Comparison of ENCODE assay signal across 8 cellular contexts in the genomic region with DNA sequence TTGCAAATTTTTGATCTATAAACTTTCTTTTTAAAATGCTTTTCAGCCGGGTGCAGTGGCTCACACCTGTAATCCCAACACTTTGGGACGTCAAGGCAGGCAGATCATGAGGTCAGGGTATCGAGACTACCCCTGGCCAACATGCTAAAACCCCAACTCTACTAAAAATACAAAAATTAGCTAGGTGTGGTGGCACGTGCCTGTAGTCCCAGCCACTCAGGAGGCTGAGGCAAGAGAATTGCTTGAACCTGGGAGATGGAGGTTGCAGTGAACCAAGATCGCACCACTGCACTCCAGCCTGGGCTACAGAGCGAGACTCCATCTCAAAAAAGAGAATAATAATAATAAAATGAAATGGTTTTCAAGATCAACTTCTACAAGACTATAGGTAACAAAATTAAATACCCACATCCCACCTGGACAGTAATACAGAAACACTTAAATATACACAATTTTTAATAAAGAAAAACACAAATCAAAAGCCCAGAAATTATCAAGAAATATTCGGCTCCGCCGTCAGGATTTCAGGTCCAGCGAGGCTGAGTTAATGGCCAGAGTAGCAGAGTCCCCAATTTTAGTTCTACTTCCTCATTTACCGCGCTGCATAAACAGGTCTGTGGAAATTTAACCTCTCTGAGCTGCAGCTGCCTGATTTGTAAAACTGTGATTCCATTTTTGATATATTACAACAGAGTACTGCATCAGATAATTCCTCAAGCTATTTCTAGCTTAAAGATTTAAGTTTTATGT. TPM values are rescaled to one million over a fixed set of nuclear protein-coding genes. Genes with fewer than 3 reads are reported as not detected.
A peak's percentile ranks its signal among the peaks of the same experiment; 100 is the strongest.
DNase-seq lines count a peak whose midpoint lies in the region; ATAC-seq, FAIRE-seq and TF ChIP-seq lines count a peak whose summit lies in the region.

No MANE protein-coding gene starts in this region.

- dilution Hi-C loops in mammary epithelial cell (cut with HindIII; ENCODE audit: low sequenced_read_pairs): no loop called here

- TF ChIP-seq POLR2A in gastroesophageal sphincter (IDR thresholded peaks at IDR 0.05): no peak

- 83% methylated on average over 12 of the region's 12 CpGs for WGBS in mammary epithelial cell (ENCODE audit: low coverage, missing lambda C conversion rate)
- 74 to 80% (median 76%) methylated on average over 12 of the region's 12 CpGs for WGBS in small intestine, 3 donors
- 78 to 80% methylated on average over 10 to 12 of the region's 12 CpGs for WGBS in gastroesophageal sphincter (ENCODE audit: low coverage in 1 of 2), 2 donors

- TF ChIP-seq CTCF in HL-60 (IDR thresholded peaks at IDR 0.05; ENCODE audit: insufficient read depth, low read length) (no peak), mammary epithelial cell (conservative IDR thresholded peaks at IDR 0.05 in 1 of 2, IDR thresholded peaks at IDR 0.05 in 1 of 2; ENCODE audit: extremely low read depth in 1 of 2, insufficient read depth in 1 of 2, low read depth in 1 of 2, low read length in 2 of 2) (no peak), upper lobe of right lung (IDR thresholded peaks at IDR 0.05) (no peak), gastroesophageal sphincter (IDR thresholded peaks at IDR 0.05) (no peak)

- no peaks in the 10 kb centered on the region for H3K27me3 Mint-ChIP-seq in activated naive CD4-positive, alpha-beta T cell treated with anti-CD3 and anti-CD28 coated beads, Interleukin-2, amount 50 U/mL, for 24 hours

- H3K4me3 Mint-ChIP-seq in activated naive CD4-positive, alpha-beta T cell treated with anti-CD3 and anti-CD28 coated beads, Interleukin-2, amount 50 U/mL, for 24 hours: peak overlapping the region; percentile 68

- peaks cover 83% of the 10 kb centered on the region for H3K4me1 Mint-ChIP-seq in activated naive CD4-positive, alpha-beta T cell treated with anti-CD3 and anti-CD28 coated beads, Interleukin-2, amount 50 U/mL, for 24 hours

- no peak for ATAC-seq in upper lobe of right lung
- ATAC-seq in gastroesophageal sphincter: no peak
- ATAC-seq in HG02840 (IDR thresholded peaks at IDR 0.05; ENCODE audit: low FRiP score, unreplicated experiment): no peak

- DNase-seq in activated naive CD4-positive, alpha-beta T cell treated with Interleukin-2 at 50 U/mL for 16 hours: no peak
- DNase-seq in HL-60 (ENCODE audit: low read depth in 1 of 2, low spot score in 1 of 2): peak; percentile 30 to 43
- no peak for DNase-seq in mammary epithelial cell
- no peak for DNase-seq in upper lobe of right lung
- no peak for DNase-seq in small intestine

- H3K4me1 ChIP-seq in mammary epithelial cell (ENCODE audit: insufficient read depth, low read length): peaks cover 21% of the 10 kb centered on the region
- H3K4me1 ChIP-seq in upper lobe of right lung: peaks cover 74% of the 10 kb centered on the region
- peaks cover 2 to 12% of the 10 kb centered on the region in 2 donors for H3K4me1 ChIP-seq in small intestine (ENCODE audit: control insufficient read depth in 2 of 2, insufficient read depth in 1 of 2, low read depth in 1 of 2, low read length in 1 of 2)
- H3K4me1 ChIP-seq in gastroesophageal sphincter: peaks cover 2 to 86% (median 21%) of the 10 kb centered on the region in 3 donors

- H3K27ac Mint-ChIP-seq in activated naive CD4-positive, alpha-beta T cell treated with anti-CD3 and anti-CD28 coated beads, Interleukin-2, amount 50 U/mL, for 24 hours: peak overlapping the region; percentile 30

- TF ChIP-seq EP300 in gastroesophageal sphincter (IDR thresholded peaks at IDR 0.05): no peak

- H3K4me2 ChIP-seq in mammary epithelial cell (ENCODE audit: insufficient read depth, low read depth, low read length): peak overlapping the region; percentile 52

- peaks cover 81% of the 10 kb centered on the region for H3K79me2 ChIP-seq in mammary epithelial cell (ENCODE audit: insufficient read depth, low read length)

- no TSS peak for BruUV-seq in mammary epithelial cell (replicated peaks; lab: Mats Ljungman, UMichigan)

- no peaks in the 10 kb centered on the region for H4K20me1 ChIP-seq in mammary epithelial cell (ENCODE audit: insufficient read depth, low read length)

- H3K9ac ChIP-seq in mammary epithelial cell (ENCODE audit: insufficient read depth, low read length): no peak overlapping the region

- no peaks in the 10 kb centered on the region for H3K9me3 Mint-ChIP-seq in activated naive CD4-positive, alpha-beta T cell treated with anti-CD3 and anti-CD28 coated beads, Interleukin-2, amount 50 U/mL, for 24 hours

- H3K9me3 ChIP-seq in mammary epithelial cell (replicated peaks; ENCODE audit: insufficient read depth, low read length): no peaks in the 10 kb centered on the region
- no peaks in the 10 kb centered on the region for H3K9me3 ChIP-seq in upper lobe of right lung
- no peaks in the 10 kb centered on the region for H3K9me3 ChIP-seq in small intestine (ENCODE audit: control insufficient read depth, low read depth)
- H3K9me3 ChIP-seq in gastroesophageal sphincter: no peaks in the 10 kb centered on the region

- H3K4me3 ChIP-seq in HL-60 (replicated peaks; ENCODE audit: insufficient read depth, low read length) (no peak overlapping the region), mammary epithelial cell (replicated peaks in 1 of 3; ENCODE audit: insufficient read depth in 1 of 3, low read depth in 2 of 3, low read length in 3 of 3) (peak overlapping the region in 1 of 3 experiments; percentile 23), upper lobe of right lung (peak overlapping the region; percentile 11), small intestine (ENCODE audit: low read depth in 1 of 2, low read length in 2 of 2) (no peak overlapping the region), gastroesophageal sphincter (peak overlapping the region in 1 of 2 donors; percentile 96)

- peaks cover 21% of the 10 kb centered on the region for H3K36me3 Mint-ChIP-seq in activated naive CD4-positive, alpha-beta T cell treated with anti-CD3 and anti-CD28 coated beads, Interleukin-2, amount 50 U/mL, for 24 hours

- no peak for FAIRE-seq in small intestine (lab: Jason Lieb, UNC)

- in situ Hi-C loops in mammary epithelial cell (cut with MboI; ENCODE audit: low sequenced_read_pairs in 2 of 2): no loop called here

- H3K27ac ChIP-seq in HL-60 (replicated peaks) (no peak overlapping the region), mammary epithelial cell (ENCODE audit: insufficient read depth, low read depth, low read length) (no peak overlapping the region), upper lobe of right lung (no peak overlapping the region), small intestine (ENCODE audit: low read depth in 1 of 2, low read length in 1 of 2) (no peak overlapping the region), gastroesophageal sphincter (no peak overlapping the region)

- CTCF ChIA-PET in mammary epithelial cell (lab: Charles Lee; ENCODE audit: low non-redundant PET): no interaction called here

- intact Hi-C loops in mammary epithelial cell (cut with micrococcal nuclease) (no loop called here), upper lobe of right lung (cut with DNase I) (no loop called here)

- H3K36me3 ChIP-seq in mammary epithelial cell (ENCODE audit: insufficient read depth, low read length) (peaks cover 16% of the 10 kb centered on the region), upper lobe of right lung (peaks cover 30% of the 10 kb centered on the region), small intestine (ENCODE audit: control insufficient read depth in 2 of 2, insufficient read depth in 2 of 2, low read length in 2 of 2) (peaks cover 5 to 7% of the 10 kb centered on the region in 2 donors), gastroesophageal sphincter (peaks cover 0 to 25% of the 10 kb centered on the region in 2 donors)

- no peak overlapping the region for H2AFZ ChIP-seq in mammary epithelial cell (ENCODE audit: low read depth, low read length)

- H3K27me3 ChIP-seq in HL-60 (ENCODE audit: insufficient read depth, poor library complexity, severe bottlenecking) (no peaks in the 10 kb centered on the region), mammary epithelial cell (ENCODE audit: insufficient read depth, low read length) (no peaks in the 10 kb centered on the region), upper lobe of right lung (no peaks in the 10 kb centered on the region), small intestine (ENCODE audit: control insufficient read depth in 2 of 2, insufficient read depth in 2 of 2, low read length in 2 of 2) (no peaks in the 10 kb centered on the region), gastroesophageal sphincter (no peaks in the 10 kb centered on the region)

RNA-seq across cellular contexts. Expression of gene TUT7, which starts 4.0 kb away (rescaled TPM):
- total RNA-seq in mammary epithelial cell (10 to 100 TPM; 33.8 to 36.4 TPM), upper lobe of right lung (34.1 TPM), gastroesophageal sphincter (10 to 100 TPM; 21.5 to 50.6 (median 29.6) TPM)
- polyA plus RNA-seq in mammary epithelial cell (18.9 TPM), small intestine (10 to 100 TPM; 11.1 to 28.6 (median 17.8) TPM)
- polyA minus RNA-seq in mammary epithelial cell: 34.2 TPM

Comparison
In these comparisons a context has a peak if more than half of its experiments do, and no peak if none do; other contexts are left out.
1. DNase-seq: peak in HL-60 (2 of 2); none in activated naive CD4-positive, alpha-beta T cell treated with Interleukin-2 at 50 U/mL for 16 hours (single experiment), mammary epithelial cell (single experiment), upper lobe of right lung (single experiment) and small intestine (single experiment).